24 cellular contexts compared by ENCODE assay signal in the genomic region with DNA sequence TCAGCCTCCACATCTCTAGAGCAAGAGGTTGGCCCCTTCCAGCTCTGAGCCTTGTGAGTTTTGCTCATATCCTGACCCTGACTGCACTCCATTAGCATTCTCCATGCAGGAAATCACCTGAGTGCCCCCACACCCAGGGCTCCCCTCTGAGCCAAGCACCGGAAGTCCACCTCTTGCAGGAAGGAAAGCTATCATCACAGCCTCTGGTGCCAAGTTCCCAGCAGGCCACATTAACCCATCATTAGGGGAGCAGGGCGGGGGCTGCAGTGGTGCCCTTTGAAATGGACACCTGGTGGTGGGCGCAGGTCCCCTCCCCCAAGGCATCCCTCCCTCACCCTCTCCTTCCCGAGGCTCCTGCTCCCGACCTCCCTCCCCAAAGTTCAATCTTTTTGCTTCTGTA. TPM values are rescaled to one million over a fixed set of nuclear protein-coding genes. Genes with fewer than 3 reads are reported as not detected.
DNase-seq lines count a peak whose midpoint lies in the region; ATAC-seq and TF ChIP-seq lines count a peak whose summit lies in the region.
"Had no signal": no experiment of that assay in that cellular context is flagged by ENCODE, and none has a peak within 500 bp of the region (broad histone marks: within the 10 kb centered on the region; RNA-seq: fewer than 3 reads in every experiment).

No MANE protein-coding gene starts in this region.

- peaks cover 56% of the 10 kb centered on the region for H3K4me1 ChIP-seq in GM23338 (ENCODE audit: insufficient read depth)

- H3F3A ChIP-seq in GM23338 (replicated peaks; ENCODE audit: low read depth), result peaks cover 31% of the 10 kb centered on the region

- H3K9me3 Mint-ChIP-seq in GM23338, result no peaks in the 10 kb centered on the region

- no peaks in the 10 kb centered on the region for H3K27me3 ChIP-seq in GM23338 (ENCODE audit: insufficient read depth)
- no peaks in the 10 kb centered on the region for H3K27me3 ChIP-seq in WERI-Rb-1 (ENCODE audit: insufficient read depth, low read depth, severe bottlenecking)

- no peak overlapping the region for H2AFZ ChIP-seq in GM23338

- H3K4me3 Mint-ChIP-seq in GM23338, result peak overlapping the region; percentile 36; the same call in 2 of the 3 replicates
- H3K4me3 Mint-ChIP-seq: B cell, IgD-negative memory B cell, T-cell had no signal

- intact Hi-C loops in cardiac septum (cut with DNase I), result no loop called here

- H3K27ac Mint-ChIP-seq in GM23338, result peak overlapping the region; percentile 85
- H3K27ac Mint-ChIP-seq: B cell, IgD-negative memory B cell, T-cell had no signal

- peaks cover 23% of the 10 kb centered on the region for H3K27me3 Mint-ChIP-seq in GM23338 (ENCODE audit: insufficient read depth, low read depth, poor library complexity)

- no peaks in the 10 kb centered on the region for H3K9me2 ChIP-seq in GM23338 (ENCODE audit: insufficient read depth)

- H3K4me2 ChIP-seq in GM23338, result peak overlapping the region; percentile 76

- peak overlapping the region; percentile 83 for H3K27ac ChIP-seq in GM23338 (ENCODE audit: low read depth)
- peak overlapping the region; percentile 94 for H3K27ac ChIP-seq in WERI-Rb-1
- H3K27ac ChIP-seq: 22Rv1, RWPE1 had no signal

- H3K79me2 ChIP-seq in GM23338 (replicated peaks; ENCODE audit: insufficient read depth), result 0 out of 2 replicates have a peak, but pooled peaks cover 12% of the 10 kb centered on the region

- TF ChIP-seq CTCF in GM23338 (conservative IDR thresholded peaks at IDR 0.05; ENCODE audit: low read depth in 2 of 2) (no peak), WERI-Rb-1 (IDR thresholded peaks at IDR 0.05; ENCODE audit: low read depth, low read length) (no peak)

- peaks cover 17% of the 10 kb centered on the region for H3K36me3 Mint-ChIP-seq in GM23338 (ENCODE audit: low read depth)
- H3K36me3 Mint-ChIP-seq: IgD-negative memory B cell, T-cell had no signal

- DNase-seq in NCI-H1417 (lab: John Stamatoyannopoulos, UW) (peak in 2 of 3 experiments; percentile 56 to 78), NCI-H1417 treated with DMSO at 0.1 percent for 48 hours (lab: John Stamatoyannopoulos, UW) (no peak), GM23338 (ENCODE audit: low spot score) (peak; percentile 63), WERI-Rb-1 (no peak), iPS-NIHi7 (ENCODE audit: extremely low spot score) (peak; percentile 57), cardiac septum (ENCODE audit: low spot score) (no peak)
- no peak for DNase-seq in stimulated activated CD4-positive, alpha-beta T cell treated with anti-CD3 and anti-CD28 coated beads, Interleukin-12 subunit alpha, Interleukin-12 subunit beta, amount 100 ng/mL, for 4 hours
- DNase-seq: DMS 273 treated with DMSO at 0.1 percent for 48 hours, Karpas-422, NCI-H1048, NCI-H187, NCI-H2107, NCI-H526, SIG-M5, T-cell had no signal

- ATAC-seq in GM23338 (no peak), HG03442 (IDR thresholded peaks at IDR 0.05; ENCODE audit: unreplicated experiment) (no peak)
- ATAC-seq: SK-N-SH treated with all-trans-retinoic acid at 6 μM for 48 hours, T-cell had no signal

- peaks cover 69% of the 10 kb centered on the region for H3K4me1 Mint-ChIP-seq in GM23338
- H3K4me1 Mint-ChIP-seq: B cell, IgD-negative memory B cell, T-cell had no signal

- no peaks in the 10 kb centered on the region for H3K36me3 ChIP-seq in GM23338 (ENCODE audit: insufficient read depth)
- peaks cover 39% of the 10 kb centered on the region for H3K36me3 ChIP-seq in WERI-Rb-1

- H4K20me1 ChIP-seq in GM23338 (replicated peaks; ENCODE audit: insufficient read depth), result no peaks in the 10 kb centered on the region

- H3K4me3 ChIP-seq in GM23338, result peak overlapping the region; percentile 39; the same call in 1 of the 2 replicates
- no peak overlapping the region for H3K4me3 ChIP-seq in WERI-Rb-1 (ENCODE audit: low read depth, low read length)

- no peaks in the 10 kb centered on the region for H3K9me3 ChIP-seq in WERI-Rb-1 (ENCODE audit: severe bottlenecking)

TF ChIP-seq in GM23338, 12 proteins besides CTCF, POLR2A, EP300 and RAD21 (continues in another document):
- TF ChIP-seq, protein P1, sequence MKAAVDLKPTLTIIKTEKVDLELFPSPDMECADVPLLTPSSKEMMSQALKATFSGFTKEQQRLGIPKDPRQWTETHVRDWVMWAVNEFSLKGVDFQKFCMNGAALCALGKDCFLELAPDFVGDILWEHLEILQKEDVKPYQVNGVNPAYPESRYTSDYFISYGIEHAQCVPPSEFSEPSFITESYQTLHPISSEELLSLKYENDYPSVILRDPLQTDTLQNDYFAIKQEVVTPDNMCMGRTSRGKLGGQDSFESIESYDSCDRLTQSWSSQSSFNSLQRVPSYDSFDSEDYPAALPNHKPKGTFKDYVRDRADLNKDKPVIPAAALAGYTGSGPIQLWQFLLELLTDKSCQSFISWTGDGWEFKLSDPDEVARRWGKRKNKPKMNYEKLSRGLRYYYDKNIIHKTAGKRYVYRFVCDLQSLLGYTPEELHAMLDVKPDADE (IDR thresholded peaks at IDR 0.05), result peak; percentile 53; the same call in 1 of the 2 replicates
- TF ChIP-seq ZNF462 (CRISPR knock-in tag; IDR thresholded peaks at IDR 0.05) (no peak), ZNF114 (CRISPR knock-in tag; IDR thresholded peaks at IDR 0.05) (no peak), NANOG (IDR thresholded peaks at IDR 0.05; ENCODE audit: borderline replicate concordance) (peak; percentile 50; the same call in 1 of the 2 replicates)

RNA-seq across cellular contexts. Expression of gene GRM4, which starts 16.1 kb away (rescaled TPM):
- total RNA-seq in GM23338 (2014; rRNA removed; shearing (Covaris generic)), result 24.4 and 30.6 TPM in 2 replicates
- polyA plus RNA-seq in GM23338 (2016; fragmentation: Nextera tagmentation; extraction: Ambion mirVana), result 7.0 and 8.7 TPM in 2 replicates
- not detected for total RNA-seq in cardiac septum
- total RNA-seq: B cell, H4, HT-29, MCF 10A had no signal
- polyA plus RNA-seq: IgD-negative memory B cell had no signal

Comparison
In these comparisons a context has a peak if more than half of its experiments do, and no peak if none do; other contexts are left out.
1. DNase-seq: peak in NCI-H1417 (2 of 3), GM23338 (single experiment) and iPS-NIHi7 (single experiment); none in NCI-H1417 treated with DMSO at 0.1 percent for 48 hours (single experiment), WERI-Rb-1 (single experiment), cardiac septum (single experiment) and stimulated activated CD4-positive, alpha-beta T cell treated with anti-CD3 and anti-CD28 coated beads, Interleukin-12 subunit alpha, Interleukin-12 subunit beta, amount 100 ng/mL, for 4 hours (single experiment).
2. RNA of gene GRM4, which starts 16.1 kb away (total RNA-seq): 24.4 to 30.6 TPM in GM23338; not detected in cardiac septum (single experiment); every median in the first group is over 10 times any median in the second.